ENCODE assay signal across 8 cellular contexts in genomic region chr12:76158518-76159321, GRCh38.
DNase-seq lines count a peak whose midpoint lies in the region; ATAC-seq and TF ChIP-seq lines count a peak whose summit lies in the region.

No MANE protein-coding gene starts in this region.

- H3K4me1 ChIP-seq in PC-9 (replicated peaks; ENCODE audit: insufficient read depth): no peaks in the 10 kb centered on the region

- TF ChIP-seq CTCF in AG09319 (IDR thresholded peaks at IDR 0.05; ENCODE audit: low read depth, low read length) (peak; percentile 65), PC-9 (conservative IDR thresholded peaks at IDR 0.05) (peak; percentile 57), progenitor cell of endocrine pancreas (IDR thresholded peaks at IDR 0.05; ENCODE audit: unreplicated experiment) (peak; percentile 68)

- no peak overlapping the region for H3K4me2 ChIP-seq in PC-9

- H3K27ac Mint-ChIP-seq in progenitor cell of endocrine pancreas: peak overlapping the region; percentile 69

- no peaks in the 10 kb centered on the region for H3K9me3 Mint-ChIP-seq in progenitor cell of endocrine pancreas (ENCODE audit: low read depth)

- no TSS peak for BruUV-seq in PC-9 (replicated peaks; lab: Mats Ljungman, UMichigan)

- intact Hi-C loops in PC-9 (cut with micrococcal nuclease; ENCODE audit: unreplicated experiment): loop anchor here (1.0 to 10.0 kb wide), 4 partner anchors 76 to 296 kb away; partner anchors contain the start of genes BBS10 and NAP1L1

- H3K4me1 Mint-ChIP-seq in progenitor cell of endocrine pancreas (ENCODE audit: low read depth): no peaks in the 10 kb centered on the region

- no peaks in the 10 kb centered on the region for H3K27me3 ChIP-seq in PC-9 (ENCODE audit: insufficient read depth, low read depth)

- no peaks in the 10 kb centered on the region for H3K36me3 Mint-ChIP-seq in progenitor cell of endocrine pancreas (ENCODE audit: insufficient read depth)

- H3K27me3 Mint-ChIP-seq in progenitor cell of endocrine pancreas: no peaks in the 10 kb centered on the region

- no peaks in the 10 kb centered on the region for H3K9me3 ChIP-seq in PC-9 (ENCODE audit: insufficient read depth, low read depth)

- no peaks in the 10 kb centered on the region for H3K79me2 ChIP-seq in PC-9 (ENCODE audit: low read depth)

- no peak overlapping the region for H3K4me3 ChIP-seq in PC-9

- no peak overlapping the region for H3K27ac ChIP-seq in PC-9

- CTCF ChIA-PET in PC-9 (lab: Charles Lee): interaction anchor here (0.6 to 1.2 kb wide), 4 partner anchors 72 to 598 kb away, joined by 3 to 4 read pairs (median 4); no protein-coding TSS in a partner anchor

- no peaks in the 10 kb centered on the region for H3K36me3 ChIP-seq in PC-9 (ENCODE audit: low read depth)

- no peak overlapping the region for H2AFZ ChIP-seq in PC-9

- no peak overlapping the region for H3K4me3 Mint-ChIP-seq in progenitor cell of endocrine pancreas (ENCODE audit: low read depth)

- POLR2A ChIA-PET in PC-9 (lab: Charles Lee; ENCODE audit: unreplicated experiment): no interaction called here

- no peaks in the 10 kb centered on the region; the same call in 1 of the 2 replicates for H3K9me2 ChIP-seq in PC-9 (ENCODE audit: insufficient read depth)

- peak; percentile 98 for ATAC-seq in GM18870 (IDR thresholded peaks at IDR 0.05; ENCODE audit: unreplicated experiment)
- peak; percentile 97 for ATAC-seq in HG03066 (IDR thresholded peaks at IDR 0.05; ENCODE audit: low read depth, unreplicated experiment)

- peak; percentile 42 for DNase-seq in AG09319 (ENCODE audit: extremely low read depth, low read depth)
- peak in 1 of 2 experiments; percentile 53 for DNase-seq in PC-9
- peak; percentile 15 for DNase-seq in activated T-helper 1 cell treated with Interleukin-2 at 50 U/mL for 16 hours (ENCODE audit: low read depth)
- DNase-seq in germinal center (ENCODE audit: low spot score): peak; percentile 68
- peak; percentile 21 for DNase-seq in progenitor cell of endocrine pancreas (ENCODE audit: low spot score, unreplicated experiment)
- DNase-seq in NCI-H526 treated with DMSO at 0.1 percent for 48 hours (lab: John Stamatoyannopoulos, UW): no peak

- no peaks in the 10 kb centered on the region for H3F3A ChIP-seq in PC-9 (ENCODE audit: insufficient read depth, low read depth)

- no peaks in the 10 kb centered on the region for H4K20me1 ChIP-seq in PC-9 (ENCODE audit: insufficient read depth)
